ENCODE assay signal across 1 cellular context in genomic region chr2:37375721-37376399, GRCh38.
TF ChIP-seq lines count a peak whose summit lies in the region.

No MANE protein-coding gene starts in this region.

TF ChIP-seq in K562, 482 proteins besides CTCF, POLR2A, EP300 and RAD21 (continued from another document):
- TF ChIP-seq SRSF9 (IDR thresholded peaks at IDR 0.05; ENCODE audit: borderline replicate concordance, low read depth, low read length) (no peak), DMBX1 (CRISPR knock-in tag; IDR thresholded peaks at IDR 0.05; ENCODE audit: borderline replicate concordance) (no peak), ATF1 (CRISPR knock-in tag; IDR thresholded peaks at IDR 0.05) (no peak), ATF1 (tag; IDR thresholded peaks at IDR 0.05) (no peak), ZNF584 (CRISPR knock-in tag; IDR thresholded peaks at IDR 0.05; ENCODE audit: low read depth) (no peak), GMEB1 (CRISPR knock-in tag; IDR thresholded peaks at IDR 0.05) (no peak), TRIM24 (IDR thresholded peaks at IDR 0.05) (no peak), ZNF699 (CRISPR knock-in tag; IDR thresholded peaks at IDR 0.05; ENCODE audit: insufficient replicate concordance) (no peak), ATF7 (IDR thresholded peaks at IDR 0.05) (no peak), FOXM1 (IDR thresholded peaks at IDR 0.05; ENCODE audit: low read depth) (no peak), FOXM1 (CRISPR knock-in tag; IDR thresholded peaks at IDR 0.05; ENCODE audit: low read depth) (no peak), TAF1 (IDR thresholded peaks at IDR 0.05; ENCODE audit: control insufficient read depth, extremely low read depth, insufficient read depth, low read length, severe bottlenecking) (no peak), ZNF511 (CRISPR knock-in tag; IDR thresholded peaks at IDR 0.05) (no peak)
